ENCODE assay signal across 27 cellular contexts in genomic region chr4:29259556-29259955, GRCh38.
"Had no signal": no experiment of that assay in that cellular context is flagged by ENCODE, and none has a peak within 500 bp of the region (broad histone marks: within the 10 kb centered on the region; RNA-seq: fewer than 3 reads in every experiment).

No MANE protein-coding gene starts in this region.

- ATAC-seq: psoas muscle; right cardiac atrium; right lobe of liver; stimulated activated effector memory CD8-positive, alpha-beta T cell treated with anti-CD3 and anti-CD28 coated beads, Interleukin-12 subunit alpha, Interleukin-12 subunit beta, amount 100 ng/mL, for 72 hours; stimulated activated naive B cell treated with anti-CD40 and anti-IgM and Interleukin-4, amounts not matched to agents 10 μg/mL and 1 μg/mL and 100 μg/mL, for 72 hours had no signal

- H2AFZ ChIP-seq: neural progenitor cell, parathyroid adenoma had no signal

- H3K4me1 Mint-ChIP-seq: nephron; neural progenitor cell; stimulated activated effector memory CD8-positive, alpha-beta T cell treated with anti-CD3 and anti-CD28 coated beads, Interleukin-12 subunit alpha, Interleukin-12 subunit beta, amount 100 ng/mL, for 72 hours; stimulated activated naive B cell treated with anti-CD40 and anti-IgM and Interleukin-4, amounts not matched to agents 10 μg/mL and 1 μg/mL and 100 μg/mL, for 72 hours had no signal

- H3K27ac Mint-ChIP-seq: nephron; neural progenitor cell; progenitor cell of endocrine pancreas; stimulated activated effector memory CD8-positive, alpha-beta T cell treated with anti-CD3 and anti-CD28 coated beads, Interleukin-12 subunit alpha, Interleukin-12 subunit beta, amount 100 ng/mL, for 72 hours; stimulated activated naive B cell treated with anti-CD40 and anti-IgM and Interleukin-4, amounts not matched to agents 10 μg/mL and 1 μg/mL and 100 μg/mL, for 72 hours; stimulated activated naive CD8-positive, alpha-beta T cell treated with anti-CD3 and anti-CD28 coated beads, Interleukin-15, Interleukin-2, amounts not matched to agents 100 ng/mL and 50 ng/mL, for 24 hours had no signal

- H3K4me3 ChIP-seq: neural progenitor cell, ovary, psoas muscle, right lobe of liver, sigmoid colon, stomach, thoracic aorta, thyroid gland, tibial nerve, upper lobe of left lung, vagina had no signal

- H3K27me3 ChIP-seq: neural progenitor cell, ovary, right lobe of liver, sigmoid colon, stomach, thyroid gland, tibial nerve, upper lobe of left lung, vagina had no signal

- H3K9me3 Mint-ChIP-seq: nephron had no signal

- H3K79me2 ChIP-seq: parathyroid adenoma had no signal

- H3K4me2 ChIP-seq: neural progenitor cell had no signal

- H3K36me3 Mint-ChIP-seq: stimulated activated effector memory CD8-positive, alpha-beta T cell treated with anti-CD3 and anti-CD28 coated beads, Interleukin-12 subunit alpha, Interleukin-12 subunit beta, amount 100 ng/mL, for 72 hours; stimulated activated naive B cell treated with anti-CD40 and anti-IgM and Interleukin-4, amounts not matched to agents 10 μg/mL and 1 μg/mL and 100 μg/mL, for 72 hours had no signal

- DNase-seq: occipital lobe; ovary; posterior cingulate gyrus; psoas muscle; right cardiac atrium; right lobe of liver; sigmoid colon; small intestine; stimulated activated CD4-positive, alpha-beta T cell treated with anti-CD3 and anti-CD28 coated beads, Interleukin-15, amount 100 ng/mL, for 24 hours; stimulated activated CD4-positive, alpha-beta T cell treated with anti-CD3 and anti-CD28 coated beads, Interleukin-2, amount 100 ng/mL, for 24 hours; stimulated activated CD4-positive, alpha-beta T cell treated with anti-CD3 and anti-CD28 coated beads, Interleukin-2, amount 100 ng/mL, for 48 hours; stimulated activated CD4-positive, alpha-beta T cell treated with anti-CD3 and anti-CD28 coated beads, Interleukin-4, amount 100 ng/mL, for 24 hours; stimulated activated naive B cell treated with anti-CD40 and anti-IgM and Interleukin-4, amounts not matched to agents 10 μg/mL and 1 μg/mL and 100 μg/mL, for 72 hours; stimulated activated naive CD4-positive, alpha-beta T cell treated with Interleukin-2 at 50 U/mL for 16 hours; stomach; thyroid gland; trophoblast cell; upper lobe of left lung had no signal

- H3K4me1 ChIP-seq: neural progenitor cell, parathyroid adenoma, psoas muscle, right lobe of liver, sigmoid colon, stomach, thyroid gland, tibial nerve, upper lobe of left lung, vagina had no signal

- H3K9ac ChIP-seq: neural progenitor cell, parathyroid adenoma had no signal

- H3K27ac ChIP-seq: neural progenitor cell, ovary, parathyroid adenoma, psoas muscle, right lobe of liver, sigmoid colon, stomach, thoracic aorta, thyroid gland, tibial nerve, upper lobe of left lung, vagina had no signal

- H3K27me3 Mint-ChIP-seq: progenitor cell of endocrine pancreas; stimulated activated naive B cell treated with anti-CD40 and anti-IgM and Interleukin-4, amounts not matched to agents 10 μg/mL and 1 μg/mL and 100 μg/mL, for 72 hours; stimulated activated naive CD8-positive, alpha-beta T cell treated with anti-CD3 and anti-CD28 coated beads, Interleukin-15, Interleukin-2, amounts not matched to agents 100 ng/mL and 50 ng/mL, for 24 hours had no signal

- H3K4me3 Mint-ChIP-seq: nephron; neural progenitor cell; stimulated activated effector memory CD8-positive, alpha-beta T cell treated with anti-CD3 and anti-CD28 coated beads, Interleukin-12 subunit alpha, Interleukin-12 subunit beta, amount 100 ng/mL, for 72 hours; stimulated activated naive B cell treated with anti-CD40 and anti-IgM and Interleukin-4, amounts not matched to agents 10 μg/mL and 1 μg/mL and 100 μg/mL, for 72 hours; stimulated activated naive CD8-positive, alpha-beta T cell treated with anti-CD3 and anti-CD28 coated beads, Interleukin-15, Interleukin-2, amounts not matched to agents 100 ng/mL and 50 ng/mL, for 24 hours had no signal

- H3K36me3 ChIP-seq: neural progenitor cell, ovary, right lobe of liver, sigmoid colon, stomach, thoracic aorta, thyroid gland, tibial nerve, upper lobe of left lung, vagina had no signal

- H3K9me3 ChIP-seq: ovary, psoas muscle, right lobe of liver, sigmoid colon, thoracic aorta, thyroid gland, tibial nerve, upper lobe of left lung, vagina had no signal
